8 cellular contexts compared by ENCODE assay signal in the genomic region with DNA sequence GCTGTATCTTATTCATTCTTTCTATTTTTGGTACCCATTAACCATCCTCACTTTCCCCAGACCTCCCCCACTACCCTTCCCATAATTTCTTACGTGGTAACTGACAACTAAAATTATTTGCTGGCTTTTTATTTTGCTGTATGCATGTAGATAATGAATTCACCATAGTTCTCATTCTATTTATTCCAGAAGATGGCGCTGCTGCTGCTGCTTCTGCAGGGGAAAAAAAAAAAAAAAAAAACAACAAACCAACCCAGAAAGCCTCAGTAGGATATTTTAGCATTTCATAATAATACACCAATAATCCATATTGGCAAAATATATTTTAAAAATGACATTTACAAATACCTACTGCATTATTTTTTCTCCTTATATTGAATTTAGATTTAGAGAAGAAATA.
DNase-seq lines count a peak whose midpoint lies in the region; ATAC-seq, FAIRE-seq and TF ChIP-seq lines count a peak whose summit lies in the region.
"Had no signal": no experiment of that assay in that cellular context is flagged by ENCODE, and none has a peak within 500 bp of the region (broad histone marks: within the 10 kb centered on the region; RNA-seq: fewer than 3 reads in every experiment).

No MANE protein-coding gene starts in this region.

- no peak overlapping the region for H3K27ac Mint-ChIP-seq in nephron
- H3K27ac Mint-ChIP-seq: activated B cell treated with CpG ODN at 0.5 μM for 24 hours had no signal

- H3K4me1 Mint-ChIP-seq in nephron, result no peaks in the 10 kb centered on the region
- H3K4me1 Mint-ChIP-seq: activated B cell treated with CpG ODN at 0.5 μM for 24 hours had no signal

- H3K4me3 Mint-ChIP-seq in nephron, result no peak overlapping the region
- H3K4me3 Mint-ChIP-seq: activated B cell treated with CpG ODN at 0.5 μM for 24 hours had no signal

- no peaks in the 10 kb centered on the region for H3K36me3 Mint-ChIP-seq in nephron (ENCODE audit: low read depth)

- no peak overlapping the region for H3K9ac ChIP-seq in KMS-11

- H3K4me3 ChIP-seq in DOHH2 (ENCODE audit: low read length) (no peak overlapping the region), KMS-11 (IDR thresholded peaks at IDR 0.05; ENCODE audit: insufficient read depth, low read depth, low read length) (no peak overlapping the region), astrocyte of the spinal cord (ENCODE audit: low read depth, low read length) (no peak overlapping the region)

- no peak overlapping the region for H2AFZ ChIP-seq in KMS-11 (ENCODE audit: low read depth)

- DNase-seq in astrocyte of the spinal cord (ENCODE audit: low read depth, low spot score) (peak; percentile 26), urothelium cell line (ENCODE audit: low spot score) (no peak)
- DNase-seq: activated B cell treated with CpG ODN at 0.5 μM for 24 hours had no signal

- H3F3A ChIP-seq in DOHH2 (ENCODE audit: control insufficient read depth, insufficient read depth), result no peaks in the 10 kb centered on the region

- H3K9me3 Mint-ChIP-seq in nephron, result no peaks in the 10 kb centered on the region
- H3K9me3 Mint-ChIP-seq: activated B cell treated with CpG ODN at 0.5 μM for 24 hours had no signal

- H3K79me2 ChIP-seq in DOHH2 (ENCODE audit: control insufficient read depth, low read length), result no peaks in the 10 kb centered on the region
- no peaks in the 10 kb centered on the region for H3K79me2 ChIP-seq in KMS-11 (ENCODE audit: insufficient read depth, low read depth)

- peak; percentile 45 for TF ChIP-seq CTCF in DOHH2 (IDR thresholded peaks at IDR 0.05; ENCODE audit: low read depth, low read length, poor library complexity, severe bottlenecking)
- TF ChIP-seq CTCF in KMS-11 (conservative IDR thresholded peaks at IDR 0.05; ENCODE audit: low read depth, low read length), result peak; percentile 57
- TF ChIP-seq CTCF in astrocyte of the spinal cord (IDR thresholded peaks at IDR 0.05; ENCODE audit: low read depth, low read length), result peak; percentile 36
- TF ChIP-seq CTCF in nephron (IDR thresholded peaks at IDR 0.05; ENCODE audit: unreplicated experiment in 3 of 3), result peak; percentile 24 to 48 (median 33)

- no peak overlapping the region for H3K27ac ChIP-seq in DOHH2 (ENCODE audit: low read depth, low read length)
- H3K27ac ChIP-seq in KMS-11, result no peak overlapping the region

- FAIRE-seq in urothelium cell line (lab: Jason Lieb, UNC), result no peak

- no peaks in the 10 kb centered on the region for H3K27me3 ChIP-seq in DOHH2 (ENCODE audit: control insufficient read depth, low read length)
- no peaks in the 10 kb centered on the region for H3K27me3 ChIP-seq in KMS-11 (ENCODE audit: insufficient read depth, low read depth)

- in situ Hi-C loops in astrocyte of the spinal cord (cut with HindIII; ENCODE audit: low sequenced_read_pairs), result no loop called here

- H3K36me3 ChIP-seq in DOHH2 (ENCODE audit: control insufficient read depth, low read length) (no peaks in the 10 kb centered on the region), KMS-11 (ENCODE audit: insufficient read depth) (no peaks in the 10 kb centered on the region)

- no peak for ATAC-seq in GM21447 (IDR thresholded peaks at IDR 0.05; ENCODE audit: unreplicated experiment)
- no peak for ATAC-seq in HG02678 (IDR thresholded peaks at IDR 0.05; ENCODE audit: unreplicated experiment)

- H3K4me2 ChIP-seq in DOHH2 (ENCODE audit: low read length) (no peak overlapping the region), KMS-11 (no peak overlapping the region)

- H4K20me1 ChIP-seq in DOHH2 (ENCODE audit: control insufficient read depth, insufficient read depth, low read depth, low read length), result no peaks in the 10 kb centered on the region
- no peaks in the 10 kb centered on the region for H4K20me1 ChIP-seq in KMS-11 (ENCODE audit: insufficient read depth)

- no peaks in the 10 kb centered on the region for H3K27me3 Mint-ChIP-seq in nephron (ENCODE audit: low read depth)
- H3K27me3 Mint-ChIP-seq: activated B cell treated with CpG ODN at 0.5 μM for 24 hours had no signal

- no peaks in the 10 kb centered on the region for H3K9me3 ChIP-seq in DOHH2 (ENCODE audit: control insufficient read depth, insufficient read depth, low read length)

- H3K4me1 ChIP-seq in DOHH2 (ENCODE audit: control insufficient read depth, low read length), result no peaks in the 10 kb centered on the region
- H3K4me1 ChIP-seq in KMS-11 (ENCODE audit: low read depth, poor library complexity, severe bottlenecking), result no peaks in the 10 kb centered on the region

- H3K9me2 ChIP-seq in DOHH2 (replicated peaks; ENCODE audit: control insufficient read depth, low read length), result no peaks in the 10 kb centered on the region
